In genomic region chr14:76273346-76273745, GRCh38 we compare ENCODE assay signal across 21 cellular contexts.
"Had no signal": no experiment of that assay in that cellular context is flagged by ENCODE, and none has a peak within 500 bp of the region (broad histone marks: within the 10 kb centered on the region; RNA-seq: fewer than 3 reads in every experiment).

No MANE protein-coding gene starts in this region.

- H3K27ac ChIP-seq: adrenal gland had no signal

- DNase-seq: activated B cell treated with CpG ODN at 0.5 μM for 24 hours; activated CD4-positive, alpha-beta T cell treated with anti-CD3 and anti-CD28 coated beads for 1 hour; activated CD4-positive, alpha-beta T cell treated with anti-CD3 and anti-CD28 coated beads, Interleukin-2, amount 10 ng/mL, durations not matched to agents 24 days and 14 days; activated CD4-positive, alpha-beta T cell treated with anti-CD3 and anti-CD28 coated beads, Interleukin-2, amount 50 U/mL, for 48 hours; activated CD8-positive, alpha-beta memory T cell treated with anti-CD3 and anti-CD28 coated beads for 24 hours; activated naive CD4-positive, alpha-beta T cell treated with anti-CD3 and anti-CD28 coated beads, Interleukin-2, amount 50 U/mL, for 16 hours; activated naive CD8-positive, alpha-beta T cell treated with anti-CD3 and anti-CD28 coated beads, Interleukin-2, amount 10 ng/mL, durations not matched to agents 7 days and 5 days; activated T-cell treated with anti-CD3 and anti-CD28 coated beads, Interleukin-2, amount 50 U/mL, for 72 hours; adrenal gland; anterior cingulate cortex; caudate nucleus; Karpas-422; NCI-H1930; NCI-H2171; NCI-H226; NCI-H526; NCI-H774; SIG-M5; T-helper 17 cell; T1000 had no signal

- H3K36me3 Mint-ChIP-seq: activated naive CD8-positive, alpha-beta T cell treated with anti-CD3 and anti-CD28 coated beads, Interleukin-2, amount 10 ng/mL, durations not matched to agents 7 days and 5 days had no signal

- H3K4me1 ChIP-seq: adrenal gland had no signal

- H3K27ac Mint-ChIP-seq: activated B cell treated with CpG ODN at 0.5 μM for 24 hours; activated CD4-positive, alpha-beta T cell treated with anti-CD3 and anti-CD28 coated beads, Interleukin-2, amount 10 ng/mL, durations not matched to agents 24 days and 14 days; activated naive CD8-positive, alpha-beta T cell treated with anti-CD3 and anti-CD28 coated beads, Interleukin-2, amount 10 ng/mL, durations not matched to agents 7 days and 5 days; activated T-cell treated with anti-CD3 and anti-CD28 coated beads, Interleukin-2, amount 50 U/mL, for 72 hours; T-helper 17 cell had no signal

- H3K4me3 ChIP-seq: adrenal gland had no signal

- H3K27me3 ChIP-seq: adrenal gland had no signal

- H3K9me3 Mint-ChIP-seq: activated B cell treated with CpG ODN at 0.5 μM for 24 hours; activated CD4-positive, alpha-beta T cell treated with anti-CD3 and anti-CD28 coated beads, Interleukin-2, amount 10 ng/mL, durations not matched to agents 24 days and 14 days; activated naive CD8-positive, alpha-beta T cell treated with anti-CD3 and anti-CD28 coated beads, Interleukin-2, amount 10 ng/mL, durations not matched to agents 7 days and 5 days; activated T-cell treated with anti-CD3 and anti-CD28 coated beads, Interleukin-2, amount 50 U/mL, for 72 hours had no signal

- H3K4me1 Mint-ChIP-seq: activated B cell treated with CpG ODN at 0.5 μM for 24 hours; activated CD4-positive, alpha-beta T cell treated with anti-CD3 and anti-CD28 coated beads, Interleukin-2, amount 10 ng/mL, durations not matched to agents 24 days and 14 days; activated naive CD8-positive, alpha-beta T cell treated with anti-CD3 and anti-CD28 coated beads, Interleukin-2, amount 10 ng/mL, durations not matched to agents 7 days and 5 days; T-helper 17 cell had no signal

- H3K9me3 ChIP-seq: adrenal gland had no signal

- H3K4me3 Mint-ChIP-seq: activated B cell treated with CpG ODN at 0.5 μM for 24 hours; activated CD4-positive, alpha-beta T cell treated with anti-CD3 and anti-CD28 coated beads, Interleukin-2, amount 10 ng/mL, durations not matched to agents 24 days and 14 days; activated naive CD8-positive, alpha-beta T cell treated with anti-CD3 and anti-CD28 coated beads, Interleukin-2, amount 10 ng/mL, durations not matched to agents 7 days and 5 days; activated T-cell treated with anti-CD3 and anti-CD28 coated beads, Interleukin-2, amount 50 U/mL, for 72 hours; T-helper 17 cell had no signal

- FAIRE-seq: TTC549 had no signal

- ATAC-seq: activated T-cell treated with anti-CD3 and anti-CD28 coated beads, Interleukin-2, amount 50 U/mL, for 72 hours; T-helper 17 cell had no signal

- H3K36me3 ChIP-seq: adrenal gland had no signal
